In genomic region chr3:53161820-53162671, GRCh38 we compare ENCODE assay signal across 8 cellular contexts. TPM values are rescaled to one million over a fixed set of nuclear protein-coding genes. Genes with fewer than 3 reads are reported as not detected.
DNase-seq lines count a peak whose midpoint lies in the region; ATAC-seq, FAIRE-seq and TF ChIP-seq lines count a peak whose summit lies in the region.

No MANE protein-coding gene starts in this region.

- H3K79me2 ChIP-seq in GM23338 (replicated peaks; ENCODE audit: insufficient read depth) (0 out of 2 replicates have a peak, but pooled peaks cover 12% of the 10 kb centered on the region), GM12878 (ENCODE audit: control insufficient read depth, insufficient read depth, low read length) (peaks cover 71% of the 10 kb centered on the region)

- no peaks in the 10 kb centered on the region for H3K9me3 Mint-ChIP-seq in CD4-positive, CD25-positive, alpha-beta regulatory T cell
- peaks cover 3% of the 10 kb centered on the region; the same call in 1 of the 3 replicates for H3K9me3 Mint-ChIP-seq in GM23338

- peak overlapping the region; percentile 89 to 97 (median 92) for H3K27ac Mint-ChIP-seq in CD4-positive, CD25-positive, alpha-beta regulatory T cell
- no peak overlapping the region for H3K27ac Mint-ChIP-seq in GM23338

- H3K4me1 ChIP-seq in CD4-positive, CD25-positive, alpha-beta regulatory T cell (ENCODE audit: control insufficient read depth, insufficient read depth, low read length, poor library complexity, severe bottlenecking) = peaks cover 28% of the 10 kb centered on the region
- H3K4me1 ChIP-seq in GM23338 (ENCODE audit: insufficient read depth) (peaks cover 26% of the 10 kb centered on the region), GM12878 (ENCODE audit: control insufficient read depth, insufficient read depth, low read length) (peaks cover 57% of the 10 kb centered on the region)

- no peaks in the 10 kb centered on the region for H3K36me3 Mint-ChIP-seq in CD4-positive, CD25-positive, alpha-beta regulatory T cell
- no peaks in the 10 kb centered on the region; the same call in 2 of the 3 replicates for H3K36me3 Mint-ChIP-seq in GM23338 (ENCODE audit: low read depth)

- H4K20me1 ChIP-seq in GM23338 (replicated peaks; ENCODE audit: insufficient read depth) (peaks cover 7% of the 10 kb centered on the region), GM12878 (ENCODE audit: control insufficient read depth, insufficient read depth) (peaks cover 17% of the 10 kb centered on the region)

- in situ Hi-C loops in GM12878 (cut with MboI) = no loop called here

- 0 out of 2 replicates have a peak, but pooled peaks have one; percentile 46 for TF ChIP-seq POLR2A in GM12878 (IDR thresholded peaks at IDR 0.05; ENCODE audit: low read depth, low read length)

- intact Hi-C loops in GM12878 (cut with micrococcal nuclease; ENCODE audit: unreplicated experiment) = loop anchor here (2.0 to 5.0 kb wide), 3 partner anchors 31 to 625 kb away; partner anchors contain the start of genes RFT1 and UQCC5
- intact Hi-C loops in posterior vena cava (cut with DNase I) = no loop called here

- peaks cover 18% of the 10 kb centered on the region for H3K27me3 Mint-ChIP-seq in CD4-positive, CD25-positive, alpha-beta regulatory T cell
- H3K27me3 Mint-ChIP-seq in GM23338 (ENCODE audit: insufficient read depth, low read depth, poor library complexity) = peaks cover 28% of the 10 kb centered on the region

- DNase-seq in CD4-positive, CD25-positive, alpha-beta regulatory T cell = peak; percentile 21 to 46 (median 29)
- peak; percentile 78 for DNase-seq in GM23338 (ENCODE audit: low spot score)
- no peak for DNase-seq in SK-N-MC (ENCODE audit: low read depth, low spot score)
- DNase-seq in GM12878 (ENCODE audit: low read depth, low spot score) = no peak
- peak; percentile 71 for DNase-seq in islet precursor cell
- DNase-seq in stimulated activated CD4-positive, alpha-beta T cell treated with anti-CD3 and anti-CD28 coated beads, Interleukin-4, amount 100 ng/mL, for 4 hours = peak; percentile 48 to 75
- DNase-seq in posterior vena cava (ENCODE audit: low spot score) = no peak

- POLR2A ChIA-PET in GM12878 (lab: Charles Lee) = interaction anchor here (1.6 to 1.9 kb wide), 2 partner anchors 11 to 30 kb away, joined by 4 to 10 read pairs; no protein-coding TSS in a partner anchor

- no TSS peak for BruUV-seq in GM12878 (replicated peaks; lab: Mats Ljungman, UMichigan)

- no peaks in the 10 kb centered on the region for H3K9me2 ChIP-seq in GM23338 (ENCODE audit: insufficient read depth)

- H3K4me2 ChIP-seq in GM23338 (peak overlapping the region; percentile 89), GM12878 (ENCODE audit: control insufficient read depth, insufficient read depth) (peak overlapping the region; percentile 97)

- WGBS in GM12878 (ENCODE audit: insufficient coverage, insufficient replicate concordance, low lambda C conversion rate, missing lambda C conversion rate) = 0% methylated on average over 23 of the region's 49 CpGs

- TF ChIP-seq CTCF in GM23338 (conservative IDR thresholded peaks at IDR 0.05; ENCODE audit: low read depth in 2 of 2) = no peak
- no peak for TF ChIP-seq CTCF in GM12878 (IDR thresholded peaks at IDR 0.05 in 2 of 3, conservative IDR thresholded peaks at IDR 0.05 in 1 of 3; ENCODE audit: control insufficient read depth in 2 of 3, extremely low read depth in 1 of 3, insufficient read depth in 1 of 3, low read depth in 3 of 3, low read length in 3 of 3)

- SMC1A ChIA-PET in GM12878 (lab: Charles Lee; ENCODE audit: uncharacterized antibody, unreplicated experiment) = interaction anchor here (1.0 to 3.2 kb wide), 2 partner anchors 28 to 34 kb away, joined by 5 to 12 read pairs; no protein-coding TSS in a partner anchor

- CTCF ChIA-PET in GM12878 (lab: Yijun Ruan, JAX) = interaction anchor here (3.8 to 11.6 kb wide), 2 partner anchors 27 to 35 kb away, joined by 32 to 125 read pairs; no protein-coding TSS in a partner anchor

- H3K36me3 ChIP-seq in CD4-positive, CD25-positive, alpha-beta regulatory T cell (ENCODE audit: control insufficient read depth, insufficient read depth, low read length) = no peaks in the 10 kb centered on the region
- H3K36me3 ChIP-seq in GM23338 (ENCODE audit: insufficient read depth) = no peaks in the 10 kb centered on the region
- H3K36me3 ChIP-seq in SK-N-MC (ENCODE audit: insufficient read depth, low read length) = no peaks in the 10 kb centered on the region
- peaks cover 5 to 8% of the 10 kb centered on the region in 2 experiments for H3K36me3 ChIP-seq in GM12878 (ENCODE audit: control insufficient read depth in 2 of 2, insufficient read depth in 2 of 2, low read length in 1 of 2)

- no peaks in the 10 kb centered on the region for H3F3A ChIP-seq in GM23338 (replicated peaks; ENCODE audit: low read depth)

- H3K9ac ChIP-seq in SK-N-MC (ENCODE audit: insufficient read length) = no peak overlapping the region
- H3K9ac ChIP-seq in GM12878 (ENCODE audit: control insufficient read depth, insufficient read depth, low read length) = peak overlapping the region; percentile 90

- no peak for ATAC-seq in CD4-positive, CD25-positive, alpha-beta regulatory T cell (ENCODE audit: low read depth in 2 of 2)
- ATAC-seq in GM23338 (peak; percentile 13), GM12878 (peak; percentile 49), GM21367 (IDR thresholded peaks at IDR 0.05; ENCODE audit: unreplicated experiment) (no peak)

- peak overlapping the region; percentile 72 for H3K27ac ChIP-seq in CD4-positive, CD25-positive, alpha-beta regulatory T cell (ENCODE audit: insufficient read depth, low read length, poor library complexity, severe bottlenecking)
- no peak overlapping the region for H3K27ac ChIP-seq in GM23338 (ENCODE audit: low read depth)
- H3K27ac ChIP-seq in SK-N-MC = no peak overlapping the region
- H3K27ac ChIP-seq in GM12878 (ENCODE audit: control insufficient read depth, insufficient read depth) = peak overlapping the region; percentile 92

- FAIRE-seq in GM12878 (lab: Jason Lieb, UNC) = peak; percentile 73

- H3K4me3 Mint-ChIP-seq in CD4-positive, CD25-positive, alpha-beta regulatory T cell = peak overlapping the region; percentile 87 to 97 (median 91)
- peak overlapping the region; percentile 88 for H3K4me3 Mint-ChIP-seq in GM23338

- TF ChIP-seq EP300 in GM12878 (IDR thresholded peaks at IDR 0.05; ENCODE audit: borderline replicate concordance in 1 of 2, control insufficient read depth in 1 of 2, low read depth in 2 of 2, low read length in 2 of 2) = no peak

- no peak overlapping the region for H2AFZ ChIP-seq in GM23338
- no peak overlapping the region for H2AFZ ChIP-seq in GM12878 (ENCODE audit: control insufficient read depth, low read depth, low read length)

- peaks cover 0 to 34% (median 18%) of the 10 kb centered on the region in 4 donors for H3K4me1 Mint-ChIP-seq in CD4-positive, CD25-positive, alpha-beta regulatory T cell
- H3K4me1 Mint-ChIP-seq in GM23338 = peaks cover 37% of the 10 kb centered on the region

- H3K4me3 ChIP-seq in CD4-positive, CD25-positive, alpha-beta regulatory T cell (ENCODE audit: low read depth, low read length) = peak overlapping the region; percentile 66
- H3K4me3 ChIP-seq in GM23338 = peak overlapping the region; percentile 84
- peak overlapping the region; percentile 77 for H3K4me3 ChIP-seq in SK-N-MC
- peak overlapping the region; percentile 97 for H3K4me3 ChIP-seq in GM12878

- no peak for TF ChIP-seq RAD21 in GM12878 (IDR thresholded peaks at IDR 0.05; ENCODE audit: insufficient read depth, low read depth, low read length)

- H3K27me3 ChIP-seq in CD4-positive, CD25-positive, alpha-beta regulatory T cell (ENCODE audit: control insufficient read depth, insufficient read depth, low read length) = no peaks in the 10 kb centered on the region
- H3K27me3 ChIP-seq in GM23338 (ENCODE audit: insufficient read depth) (peaks cover 10% of the 10 kb centered on the region; the same call in 1 of the 2 replicates), GM12878 (replicated peaks in 1 of 2; ENCODE audit: control insufficient read depth in 2 of 2, insufficient read depth in 2 of 2, low read length in 1 of 2) (no peaks in the 10 kb centered on the region; a peak in 1 of 4 replicates)

- RAD21 ChIA-PET in GM12878 (lab: Charles Lee; ENCODE audit: unreplicated experiment) = interaction anchor here (0.7 to 2.8 kb wide), 5 partner anchors 27 to 39 kb away, joined by 3 to 11 read pairs (median 7); no protein-coding TSS in a partner anchor

- no peaks in the 10 kb centered on the region for H3K9me3 ChIP-seq in CD4-positive, CD25-positive, alpha-beta regulatory T cell (ENCODE audit: control insufficient read depth in 2 of 2, low read length in 2 of 2)
- H3K9me3 ChIP-seq in SK-N-MC (ENCODE audit: low read depth, low read length) (no peaks in the 10 kb centered on the region), GM12878 (replicated peaks; ENCODE audit: control insufficient read depth, insufficient read depth, low read length) (no peaks in the 10 kb centered on the region)

RNA-seq across cellular contexts. Expression of gene PRKCD, which starts 1.0 kb away (rescaled TPM):
- total RNA-seq in CD4-positive, CD25-positive, alpha-beta regulatory T cell = 33.6 TPM
- 10 to 100 TPM; 13.6 to 21.2 (median 15.8) TPM for polyA plus RNA-seq in CD4-positive, CD25-positive, alpha-beta regulatory T cell
- total RNA-seq in GM23338 (2014; rRNA removed; shearing (Covaris generic)) = 10.2 and 11.8 TPM in 2 replicates
- polyA plus RNA-seq in GM23338 (2016; fragmentation: Nextera tagmentation; extraction: Ambion mirVana) (11.3 and 12.5 TPM in 2 replicates), GM12878 (2011; rRNA removed) (69.0 and 114 TPM in 2 replicates), GM12878 (2014; fragmentation: Illumina TruSeq; extraction: Trizol) (79.1 and 90.0 TPM in 2 replicates), GM12878 (2014; fragmentation: Nextera tagmentation; extraction: Ambion mirVana) (10 to 100 TPM; 13.2 to 22.1 TPM), GM12878 (2014; rRNA removed) (85.7 and 90.7 TPM in 2 replicates), GM12878 (2016; fragmentation: Nextera tagmentation; extraction: Ambion mirVana) (10 to 100 TPM; 10.0 to 56.8 TPM)
- total RNA-seq in GM12878 (2013; cell fraction: nucleolus; rRNA removed) = 13.2 and 14.9 TPM in 2 replicates
- total RNA-seq in GM12878 (2014; rRNA removed) (12.5 and 17.3 TPM in 2 replicates), GM12878 (2014; rRNA removed; fragmentation: Illumina TruSeq; extraction: Trizol) (28.0 TPM in 2 replicates), GM12878 (2021) (78.3 and 81.7 TPM in 2 replicates), posterior vena cava (10 to 100 TPM; 34.1 to 36.3 TPM)
- 27.9 TPM for polyA plus RNA-seq in GM12878 (2011; ENCODE audit: low read depth)
- 110 and 139 TPM in 2 replicates for polyA plus RNA-seq in GM12878 (2011; cell fraction: cytosol; rRNA removed)
- 155 and 176 TPM in 2 replicates for polyA plus RNA-seq in GM12878 (2011; cell fraction: nucleus; rRNA removed)
- polyA plus RNA-seq in GM12878 (2012) = 57.8 and 64.6 TPM in 2 replicates
- polyA minus RNA-seq in GM12878 (2011; rRNA and poly(A)+ RNA removed) = 123 and 129 TPM in 2 replicates
- polyA minus RNA-seq in GM12878 (2011; cell fraction: cytosol; rRNA and poly(A)+ RNA removed) = 34.2 and 36.8 TPM in 2 replicates
- 40.1 and 59.2 TPM in 2 replicates for polyA minus RNA-seq in GM12878 (2011; cell fraction: nucleus; rRNA and poly(A)+ RNA removed)

RNA-seq across cellular contexts. Expression of gene RFT1, which starts 31.8 kb away (rescaled TPM):
- 12.9 TPM for total RNA-seq in CD4-positive, CD25-positive, alpha-beta regulatory T cell
- polyA plus RNA-seq in CD4-positive, CD25-positive, alpha-beta regulatory T cell = 10 to 100 TPM; 21.4 to 27.6 (median 25.4) TPM
- total RNA-seq in GM23338 (2014; rRNA removed; shearing (Covaris generic)) = 13.3 and 15.3 TPM in 2 replicates
- 11.0 and 11.3 TPM in 2 replicates for polyA plus RNA-seq in GM23338 (2016; fragmentation: Nextera tagmentation; extraction: Ambion mirVana)
- 64.3 and 64.9 TPM in 2 replicates for total RNA-seq in GM12878 (2013; cell fraction: nucleolus; rRNA removed)
- 27.5 and 31.1 TPM in 2 replicates for total RNA-seq in GM12878 (2014; rRNA removed)
- 16.0 and 16.6 TPM in 2 replicates for total RNA-seq in GM12878 (2014; rRNA removed; fragmentation: Illumina TruSeq; extraction: Trizol)
- 40.3 and 41.3 TPM in 2 replicates for total RNA-seq in GM12878 (2021)
- polyA plus RNA-seq in GM12878 (2011; ENCODE audit: low read depth) = 8.9 TPM
- polyA plus RNA-seq in GM12878 (2011; rRNA removed) = 29.5 and 34.5 TPM in 2 replicates
- 27.7 and 30.4 TPM in 2 replicates for polyA plus RNA-seq in GM12878 (2011; cell fraction: cytosol; rRNA removed)
- polyA plus RNA-seq in GM12878 (2011; cell fraction: nucleus; rRNA removed) = 15.8 and 24.1 TPM in 2 replicates
- polyA plus RNA-seq in GM12878 (2012) = 16.6 and 24.6 TPM in 2 replicates
- polyA plus RNA-seq in GM12878 (2014; fragmentation: Illumina TruSeq; extraction: Trizol) = 33.3 and 34.5 TPM in 2 replicates
- polyA plus RNA-seq in GM12878 (2014; fragmentation: Nextera tagmentation; extraction: Ambion mirVana) = 10 to 100 TPM; 24.7 to 29.0 TPM
- polyA plus RNA-seq in GM12878 (2014; rRNA removed) = 33.5 and 36.0 TPM in 2 replicates
- polyA plus RNA-seq in GM12878 (2016; fragmentation: Nextera tagmentation; extraction: Ambion mirVana) = 10 to 100 TPM; 73.8 to 75.1 TPM
- polyA minus RNA-seq in GM12878 (2011; rRNA and poly(A)+ RNA removed) = 41.8 and 52.7 TPM in 2 replicates
- 11.5 and 13.1 TPM in 2 replicates for polyA minus RNA-seq in GM12878 (2011; cell fraction: cytosol; rRNA and poly(A)+ RNA removed)
- 13.4 and 21.2 TPM in 2 replicates for polyA minus RNA-seq in GM12878 (2011; cell fraction: nucleus; rRNA and poly(A)+ RNA removed)
- 10 to 100 TPM; 13.6 to 15.7 TPM for total RNA-seq in posterior vena cava

Comparison
In these comparisons a context has a peak if more than half of its experiments do, and no peak if none do; other contexts are left out.
1. ATAC-seq: peak in GM23338 (single experiment) and GM12878 (single experiment); none in CD4-positive, CD25-positive, alpha-beta regulatory T cell (0 of 2) and GM21367 (single experiment).
2. DNase-seq: peak in CD4-positive, CD25-positive, alpha-beta regulatory T cell (3 of 3), GM23338 (single experiment), islet precursor cell (single experiment) and stimulated activated CD4-positive, alpha-beta T cell treated with anti-CD3 and anti-CD28 coated beads, Interleukin-4, amount 100 ng/mL, for 4 hours (2 of 2); none in SK-N-MC (single experiment), GM12878 (single experiment) and posterior vena cava (single experiment).
3. H3K27ac ChIP-seq: peak in CD4-positive, CD25-positive, alpha-beta regulatory T cell (single experiment) and GM12878 (single experiment); none in GM23338 (single experiment) and SK-N-MC (single experiment).
4. Peak in every context shown above with its lines, with median percentiles within 50 percentile points of each other: H3K4me3 ChIP-seq.